In genomic region chr1:3717715-3718601, GRCh38 we compare ENCODE assay signal across 10 cellular contexts. TPM values are rescaled to one million over a fixed set of nuclear protein-coding genes. Genes with fewer than 3 reads are reported as not detected.
DNase-seq lines count a peak whose midpoint lies in the region; ATAC-seq and TF ChIP-seq lines count a peak whose summit lies in the region.
"Had no signal": no experiment of that assay in that cellular context is flagged by ENCODE, and none has a peak within 500 bp of the region (broad histone marks: within the 10 kb centered on the region; RNA-seq: fewer than 3 reads in every experiment).

No MANE protein-coding gene starts in this region.

- H3K4me3 Mint-ChIP-seq in stimulated activated naive CD8-positive, alpha-beta T cell treated with anti-CD3 and anti-CD28 coated beads, Interleukin-15, amount 100 ng/mL, for 72 hours, result no peak overlapping the region

- H3K9me3 Mint-ChIP-seq in stimulated activated naive CD8-positive, alpha-beta T cell treated with anti-CD3 and anti-CD28 coated beads, Interleukin-15, amount 100 ng/mL, for 72 hours, result no peaks in the 10 kb centered on the region

- no peaks in the 10 kb centered on the region; the same call in 1 of the 2 replicates for H3K27me3 ChIP-seq in OCI-LY1 (ENCODE audit: insufficient read depth, low read length)
- H3K27me3 ChIP-seq: MG63 had no signal

- H3K4me1 Mint-ChIP-seq in stimulated activated naive CD8-positive, alpha-beta T cell treated with anti-CD3 and anti-CD28 coated beads, Interleukin-15, amount 100 ng/mL, for 72 hours, result peaks cover 5% of the 10 kb centered on the region

- peaks cover 13% of the 10 kb centered on the region for H3K27me3 Mint-ChIP-seq in stimulated activated naive CD8-positive, alpha-beta T cell treated with anti-CD3 and anti-CD28 coated beads, Interleukin-15, amount 100 ng/mL, for 72 hours

- no peaks in the 10 kb centered on the region for H3F3A ChIP-seq in OCI-LY1 (ENCODE audit: insufficient read depth, low read length)

- no peaks in the 10 kb centered on the region for H3K4me1 ChIP-seq in OCI-LY1 (ENCODE audit: insufficient read depth, low read length, severe bottlenecking)
- H3K4me1 ChIP-seq: parathyroid adenoma had no signal

- no peak overlapping the region for H3K9ac ChIP-seq in OCI-LY1 (ENCODE audit: low read length)
- H3K9ac ChIP-seq: parathyroid adenoma had no signal

- no peaks in the 10 kb centered on the region for H4K20me1 ChIP-seq in OCI-LY1 (ENCODE audit: insufficient read depth, low read length)

- H3K27ac Mint-ChIP-seq in stimulated activated naive CD8-positive, alpha-beta T cell treated with anti-CD3 and anti-CD28 coated beads, Interleukin-15, amount 100 ng/mL, for 72 hours, result no peak overlapping the region

- H2AFZ ChIP-seq in OCI-LY1 (ENCODE audit: low read length), result no peak overlapping the region
- H2AFZ ChIP-seq: parathyroid adenoma had no signal

- no peaks in the 10 kb centered on the region for H3K36me3 ChIP-seq in OCI-LY1 (ENCODE audit: insufficient read depth, low read length)
- H3K36me3 ChIP-seq: MG63 had no signal

- H3K79me2 ChIP-seq in OCI-LY1 (ENCODE audit: insufficient read depth, low read length), result no peaks in the 10 kb centered on the region
- H3K79me2 ChIP-seq: parathyroid adenoma had no signal

- no peak overlapping the region for H3K27ac ChIP-seq in OCI-LY1 (ENCODE audit: low read depth, low read length, poor library complexity, severe bottlenecking)
- H3K27ac ChIP-seq: parathyroid adenoma had no signal

- TF ChIP-seq CTCF in OCI-LY1 (IDR thresholded peaks at IDR 0.05; ENCODE audit: low read length), result no peak

- H3K4me3 ChIP-seq in OCI-LY1 (ENCODE audit: low read depth, low read length, poor library complexity, severe bottlenecking), result no peak overlapping the region
- H3K4me3 ChIP-seq: MG63 had no signal

- H3K9me2 ChIP-seq in OCI-LY1 (ENCODE audit: low read depth, low read length), result no peaks in the 10 kb centered on the region

- ATAC-seq in left ventricle myocardium superior (peak; percentile 6), Right ventricle myocardium superior (ENCODE audit: poor library complexity) (no peak), esophagus mucosa (peak; percentile 44), GM19467 (IDR thresholded peaks at IDR 0.05; ENCODE audit: unreplicated experiment) (no peak), GM18868 (IDR thresholded peaks at IDR 0.05; ENCODE audit: unreplicated experiment) (no peak)
- peak; percentile 37 for ATAC-seq in stimulated activated naive CD8-positive, alpha-beta T cell treated with anti-CD3 and anti-CD28 coated beads, Interleukin-15, amount 100 ng/mL, for 72 hours

- peak overlapping the region; percentile 37; the same call in 1 of the 2 replicates for H3K4me2 ChIP-seq in OCI-LY1 (ENCODE audit: low read length)

- intact Hi-C loops in left ventricle myocardium superior (cut with micrococcal nuclease) (no loop called here), Right ventricle myocardium superior (cut with DNase I) (no loop called here)

- DNase-seq in left ventricle myocardium superior, result no peak
- DNase-seq in Right ventricle myocardium superior, result no peak
- DNase-seq in stimulated activated naive CD8-positive, alpha-beta T cell treated with anti-CD3 and anti-CD28 coated beads, Interleukin-15, amount 100 ng/mL, for 72 hours, result no peak
- no peak for DNase-seq in COLO668 (lab: John Stamatoyannopoulos, UW; ENCODE audit: unreplicated experiment)
- DNase-seq: MG63 had no signal

- H3K9me3 ChIP-seq in OCI-LY1 (ENCODE audit: low read length), result no peaks in the 10 kb centered on the region
- H3K9me3 ChIP-seq: MG63 had no signal

RNA-seq across cellular contexts. Expression of gene CCDC27, which starts 34.3 kb away (rescaled TPM):
- not detected for total RNA-seq in left ventricle myocardium superior
- total RNA-seq in Right ventricle myocardium superior, result not detected
- not detected for total RNA-seq in esophagus mucosa

RNA-seq across cellular contexts. Expression of gene SMIM1, which starts 54.6 kb away (rescaled TPM):
- total RNA-seq in left ventricle myocardium superior (15.3 TPM), Right ventricle myocardium superior (17.3 TPM), esophagus mucosa (1.5 TPM)

Comparison
In these comparisons a context has a peak if more than half of its experiments do, and no peak if none do; other contexts are left out.
1. ATAC-seq: peak in left ventricle myocardium superior (single experiment), esophagus mucosa (single experiment) and stimulated activated naive CD8-positive, alpha-beta T cell treated with anti-CD3 and anti-CD28 coated beads, Interleukin-15, amount 100 ng/mL, for 72 hours (single experiment); none in Right ventricle myocardium superior (single experiment), GM19467 (single experiment) and GM18868 (single experiment).